In the genomic region with DNA sequence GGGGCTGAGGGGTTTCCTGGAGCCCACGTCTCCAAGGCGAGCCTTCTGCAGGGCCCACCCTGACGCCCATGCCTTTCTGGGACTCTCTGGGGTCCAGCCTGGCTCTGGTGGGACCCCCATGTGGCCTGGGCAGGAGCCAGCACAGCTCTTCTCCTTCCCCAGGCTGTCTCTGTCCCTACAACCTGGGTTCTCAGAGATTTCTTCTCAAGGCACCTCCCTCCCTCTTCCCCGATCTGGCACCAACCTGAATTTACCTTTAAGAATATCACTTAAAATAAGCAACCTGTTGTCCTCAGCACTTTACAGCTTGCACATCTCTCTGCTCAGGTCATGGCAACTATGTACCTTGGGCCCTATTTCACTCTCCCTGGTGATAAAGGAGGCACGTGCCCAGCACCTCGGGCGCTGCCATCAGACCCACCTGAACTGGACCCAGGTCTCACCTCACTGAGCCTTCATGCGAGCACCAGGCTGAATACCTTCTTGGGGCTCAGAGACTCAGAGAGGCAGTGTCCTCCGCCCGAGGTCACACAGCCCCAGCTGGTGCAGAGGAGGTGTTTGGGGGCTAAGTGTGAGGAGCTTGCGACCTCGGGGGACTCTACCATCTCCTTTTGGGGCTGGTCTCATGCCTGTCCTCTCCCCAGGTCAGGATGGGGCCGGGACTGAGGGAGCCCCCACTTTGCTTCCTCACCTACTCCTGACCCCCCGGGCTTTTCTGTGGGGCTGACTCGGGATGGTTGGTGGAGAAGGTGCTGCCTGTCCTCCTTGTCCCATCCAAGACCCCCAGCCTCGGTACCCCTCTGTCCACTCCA, we compare ENCODE assay signal across 1 cellular context.
TF ChIP-seq lines count a peak whose summit lies in the region.

No MANE protein-coding gene starts in this region.

TF ChIP-seq in IMR-90, 13 proteins besides CTCF, POLR2A, EP300 and RAD21:
- TF ChIP-seq MAZ (IDR thresholded peaks at IDR 0.05; ENCODE audit: borderline replicate concordance, low read depth, low read length) (no peak), CHD1 (IDR thresholded peaks at IDR 0.05; ENCODE audit: low read depth, low read length) (no peak), USF2 (IDR thresholded peaks at IDR 0.05; ENCODE audit: low read depth, low read length) (no peak), NFE2L2 (IDR thresholded peaks at IDR 0.05; ENCODE audit: low read depth, low read length) (no peak), RCOR1 (IDR thresholded peaks at IDR 0.05; ENCODE audit: insufficient replicate concordance, low read length) (no peak), SMC3 (IDR thresholded peaks at IDR 0.05; ENCODE audit: low read depth, low read length) (no peak), MXI1 (IDR thresholded peaks at IDR 0.05; ENCODE audit: borderline replicate concordance, low read depth, low read length) (no peak), BHLHE40 (IDR thresholded peaks at IDR 0.05; ENCODE audit: low read depth, low read length) (no peak), RFX5 (IDR thresholded peaks at IDR 0.05; ENCODE audit: low read depth, low read length) (no peak), FOS (IDR thresholded peaks at IDR 0.05; ENCODE audit: low read depth, low read length) (no peak)
- TF ChIP-seq, protein P1, sequence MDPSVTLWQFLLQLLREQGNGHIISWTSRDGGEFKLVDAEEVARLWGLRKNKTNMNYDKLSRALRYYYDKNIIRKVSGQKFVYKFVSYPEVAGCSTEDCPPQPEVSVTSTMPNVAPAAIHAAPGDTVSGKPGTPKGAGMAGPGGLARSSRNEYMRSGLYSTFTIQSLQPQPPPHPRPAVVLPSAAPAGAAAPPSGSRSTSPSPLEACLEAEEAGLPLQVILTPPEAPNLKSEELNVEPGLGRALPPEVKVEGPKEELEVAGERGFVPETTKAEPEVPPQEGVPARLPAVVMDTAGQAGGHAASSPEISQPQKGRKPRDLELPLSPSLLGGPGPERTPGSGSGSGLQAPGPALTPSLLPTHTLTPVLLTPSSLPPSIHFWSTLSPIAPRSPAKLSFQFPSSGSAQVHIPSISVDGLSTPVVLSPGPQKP (IDR thresholded peaks at IDR 0.05; ENCODE audit: borderline replicate concordance, low read depth, low read length), result no peak
